Comparison of ENCODE assay signal across 16 cellular contexts in genomic region chr13:33865945-33866344, GRCh38. TPM values are rescaled to one million over a fixed set of nuclear protein-coding genes. Genes with fewer than 3 reads are reported as not detected.
DNase-seq lines count a peak whose midpoint lies in the region; ATAC-seq and TF ChIP-seq lines count a peak whose summit lies in the region.
"Had no signal": no experiment of that assay in that cellular context is flagged by ENCODE, and none has a peak within 500 bp of the region (broad histone marks: within the 10 kb centered on the region; RNA-seq: fewer than 3 reads in every experiment).

No MANE protein-coding gene starts in this region.

- peak; percentile 85 for ATAC-seq in GM19452 (IDR thresholded peaks at IDR 0.05; ENCODE audit: unreplicated experiment)
- peak; percentile 42 for ATAC-seq in HG02798 (IDR thresholded peaks at IDR 0.05; ENCODE audit: poor library complexity, unreplicated experiment)
- peak; percentile 97 for ATAC-seq in HG03571 (IDR thresholded peaks at IDR 0.05; ENCODE audit: unreplicated experiment)
- ATAC-seq: activated T-helper 17 cell treated with anti-CD3 and anti-CD28 coated beads, Interleukin-2, amount 50 U/mL, for 72 hours; left lung had no signal

- H3K9me3 ChIP-seq in CD4-positive, alpha-beta memory T cell (ENCODE audit: control insufficient read depth in 1 of 2, low read length in 2 of 2), result no peaks in the 10 kb centered on the region
- H3K9me3 ChIP-seq: SJSA1 had no signal

- no peak overlapping the region for H3K4me3 ChIP-seq in CD4-positive, alpha-beta memory T cell (ENCODE audit: low read length in 2 of 2)
- H3K4me3 ChIP-seq: left lung, SJSA1 had no signal

- H3K27ac ChIP-seq in CD4-positive, alpha-beta memory T cell (ENCODE audit: low read depth, low read length), result no peak overlapping the region
- H3K27ac ChIP-seq: left lung, SJSA1 had no signal

- H3K27me3 ChIP-seq in CD4-positive, alpha-beta memory T cell (ENCODE audit: insufficient read depth, low read length), result no peaks in the 10 kb centered on the region
- H3K27me3 ChIP-seq: left lung, SJSA1 had no signal

- no peaks in the 10 kb centered on the region for H3K4me1 ChIP-seq in CD4-positive, alpha-beta memory T cell (ENCODE audit: insufficient read depth, low read length)
- H3K4me1 ChIP-seq: left lung, SJSA1 had no signal

- H3K27me3 Mint-ChIP-seq in CD4-positive, alpha-beta memory T cell, result no peaks in the 10 kb centered on the region
- H3K27me3 Mint-ChIP-seq: activated T-helper 17 cell treated with anti-CD3 and anti-CD28 coated beads, Interleukin-2, amount 50 U/mL, for 72 hours had no signal

- in situ Hi-C loops in GM13976 (cut with MboI; ENCODE audit: low sequenced_read_pairs, unreplicated experiment), result no loop called here

- DNase-seq in GM13976 (ENCODE audit: low spot score) (peak; percentile 17), DMS53 treated with DMSO at 0.1 percent for 48 hours (lab: John Stamatoyannopoulos, UW; ENCODE audit: unreplicated experiment) (no peak), T-helper 2 cell (no peak)
- DNase-seq in CD4-positive, alpha-beta memory T cell, result no peak
- DNase-seq in activated CD8-positive, alpha-beta memory T cell treated with anti-CD3 and anti-CD28 coated beads, Interleukin-2, amount 50 U/mL, for 4 hours, result no peak
- DNase-seq: HCEC 1CT, head of caudate nucleus, left lung, NCI-H1417, NCI-H774, nucleus accumbens had no signal

- no peak for TF ChIP-seq CTCF in GM13976 (IDR thresholded peaks at IDR 0.05; ENCODE audit: borderline replicate concordance, control extremely low read depth, extremely low read depth, insufficient read depth, missing control alignments)

- no peak overlapping the region for H3K4me3 Mint-ChIP-seq in CD4-positive, alpha-beta memory T cell
- H3K4me3 Mint-ChIP-seq: activated T-helper 17 cell treated with anti-CD3 and anti-CD28 coated beads, Interleukin-2, amount 50 U/mL, for 72 hours had no signal

- H3K27ac Mint-ChIP-seq in CD4-positive, alpha-beta memory T cell, result no peak overlapping the region
- H3K27ac Mint-ChIP-seq: activated T-helper 17 cell treated with anti-CD3 and anti-CD28 coated beads, Interleukin-2, amount 50 U/mL, for 72 hours had no signal

- H3K36me3 Mint-ChIP-seq in CD4-positive, alpha-beta memory T cell, result peaks cover 0 to 14% of the 10 kb centered on the region in 2 donors

- intact Hi-C loops in CD4-positive, alpha-beta memory T cell (cut with micrococcal nuclease), result no loop called here

- no peaks in the 10 kb centered on the region for H3K36me3 ChIP-seq in CD4-positive, alpha-beta memory T cell (ENCODE audit: insufficient read depth, low read length)
- H3K36me3 ChIP-seq: left lung, SJSA1 had no signal

- CTCF ChIA-PET in CD4-positive, alpha-beta memory T cell (lab: Charles Lee; ENCODE audit: partially characterized antibody), result no interaction called here

- H3K9me3 Mint-ChIP-seq in CD4-positive, alpha-beta memory T cell, result no peaks in the 10 kb centered on the region
- H3K9me3 Mint-ChIP-seq: activated T-helper 17 cell treated with anti-CD3 and anti-CD28 coated beads, Interleukin-2, amount 50 U/mL, for 72 hours had no signal

- POLR2A ChIA-PET in CD4-positive, alpha-beta memory T cell (lab: Charles Lee; ENCODE audit: partially characterized antibody), result no interaction called here

- H3K4me1 Mint-ChIP-seq in CD4-positive, alpha-beta memory T cell, result no peaks in the 10 kb centered on the region
- H3K4me1 Mint-ChIP-seq: activated T-helper 17 cell treated with anti-CD3 and anti-CD28 coated beads, Interleukin-2, amount 50 U/mL, for 72 hours had no signal

RNA-seq across cellular contexts. Expression of gene RFC3, which starts 48.0 kb away (rescaled TPM):
- total RNA-seq in CD4-positive, alpha-beta memory T cell, result 1 to 10 TPM; 4.9 to 5.1 TPM
- 1 to 10 TPM; 4.1 to 5.0 TPM for polyA plus RNA-seq in CD4-positive, alpha-beta memory T cell

Comparison
In these comparisons a context has a peak if more than half of its experiments do, and no peak if none do; other contexts are left out.
1. ATAC-seq: peak in every context shown above with its lines; median percentile 97 in HG03571; 85 in GM19452; 42 in HG02798.